1 cellular context compared by ENCODE assay signal in genomic region chr1:154327466-154328317, GRCh38.
TF ChIP-seq lines count a peak whose summit lies in the region.

No MANE protein-coding gene starts in this region.

TF ChIP-seq in HCT116, 20 proteins besides CTCF, POLR2A, EP300 and RAD21 (continued from another document):
- TF ChIP-seq ZFX (IDR thresholded peaks at IDR 0.05), result no peak
- no peak for TF ChIP-seq CBX3 (IDR thresholded peaks at IDR 0.05; ENCODE audit: low read depth)
